1 cellular context compared by ENCODE assay signal in genomic region chr12:102735104-102735503, GRCh38.
TF ChIP-seq lines count a peak whose summit lies in the region.

No MANE protein-coding gene starts in this region.

TF ChIP-seq in GM12878, 131 proteins besides CTCF, POLR2A, EP300 and RAD21 (continued from another document and continues in another):
- TF ChIP-seq, protein P1, sequence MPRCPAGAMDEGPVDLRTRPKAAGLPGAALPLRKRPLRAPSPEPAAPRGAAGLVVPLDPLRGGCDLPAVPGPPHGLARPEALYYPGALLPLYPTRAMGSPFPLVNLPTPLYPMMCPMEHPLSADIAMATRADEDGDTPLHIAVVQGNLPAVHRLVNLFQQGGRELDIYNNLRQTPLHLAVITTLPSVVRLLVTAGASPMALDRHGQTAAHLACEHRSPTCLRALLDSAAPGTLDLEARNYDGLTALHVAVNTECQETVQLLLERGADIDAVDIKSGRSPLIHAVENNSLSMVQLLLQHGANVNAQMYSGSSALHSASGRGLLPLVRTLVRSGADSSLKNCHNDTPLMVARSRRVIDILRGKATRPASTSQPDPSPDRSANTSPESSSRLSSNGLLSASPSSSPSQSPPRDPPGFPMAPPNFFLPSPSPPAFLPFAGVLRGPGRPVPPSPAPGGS (IDR thresholded peaks at IDR 0.05; ENCODE audit: borderline replicate concordance, insufficient read depth, low read depth, low read length, poor library complexity, severe bottlenecking) = no peak
- no peak; the same call in none of the 2 replicates for TF ChIP-seq JUNB (IDR thresholded peaks at IDR 0.05)
- TF ChIP-seq HDAC6 (IDR thresholded peaks at IDR 0.05; ENCODE audit: unreplicated experiment) = no peak
- TF ChIP-seq ATF7 (IDR thresholded peaks at IDR 0.05; ENCODE audit: low read depth) = no peak
- no peak for TF ChIP-seq HDAC2 (IDR thresholded peaks at IDR 0.05)
- TF ChIP-seq SIN3A (IDR thresholded peaks at IDR 0.05; ENCODE audit: low read depth, low read length) = no peak
- TF ChIP-seq MAX (IDR thresholded peaks at IDR 0.05; ENCODE audit: low read depth, low read length) = no peak
- TF ChIP-seq EED (IDR thresholded peaks at IDR 0.05; ENCODE audit: low read depth) = 0 out of 2 replicates have a peak, but pooled peaks have one; percentile 29
- TF ChIP-seq EGR1 (IDR thresholded peaks at IDR 0.05; ENCODE audit: borderline replicate concordance in 1 of 2, low read depth in 2 of 2, low read length in 2 of 2) = no peak
- TF ChIP-seq ZNF592 (IDR thresholded peaks at IDR 0.05) = no peak
- TF ChIP-seq PBX3 (IDR thresholded peaks at IDR 0.05; ENCODE audit: insufficient replicate concordance, low read depth, low read length) = no peak
- TF ChIP-seq, protein P2, sequence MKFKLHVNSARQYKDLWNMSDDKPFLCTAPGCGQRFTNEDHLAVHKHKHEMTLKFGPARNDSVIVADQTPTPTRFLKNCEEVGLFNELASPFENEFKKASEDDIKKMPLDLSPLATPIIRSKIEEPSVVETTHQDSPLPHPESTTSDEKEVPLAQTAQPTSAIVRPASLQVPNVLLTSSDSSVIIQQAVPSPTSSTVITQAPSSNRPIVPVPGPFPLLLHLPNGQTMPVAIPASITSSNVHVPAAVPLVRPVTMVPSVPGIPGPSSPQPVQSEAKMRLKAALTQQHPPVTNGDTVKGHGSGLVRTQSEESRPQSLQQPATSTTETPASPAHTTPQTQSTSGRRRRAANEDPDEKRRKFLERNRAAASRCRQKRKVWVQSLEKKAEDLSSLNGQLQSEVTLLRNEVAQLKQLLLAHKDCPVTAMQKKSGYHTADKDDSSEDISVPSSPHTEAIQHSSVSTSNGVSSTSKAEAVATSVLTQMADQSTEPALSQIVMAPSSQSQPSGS (IDR thresholded peaks at IDR 0.05; ENCODE audit: low read length) = no peak
- no peak for TF ChIP-seq SIX5 (IDR thresholded peaks at IDR 0.05; ENCODE audit: low read depth, low read length, severe bottlenecking)
- no peak for TF ChIP-seq EZH2 (IDR thresholded peaks at IDR 0.05; ENCODE audit: borderline replicate concordance, control insufficient read depth, low read depth, low read length)
- TF ChIP-seq BCL11A (IDR thresholded peaks at IDR 0.05; ENCODE audit: low read depth, low read length) = no peak
- TF ChIP-seq SKIL (IDR thresholded peaks at IDR 0.05; ENCODE audit: low read depth, poor library complexity, severe bottlenecking) = peak; percentile 71
- TF ChIP-seq IKZF2 (IDR thresholded peaks at IDR 0.05) = peak; percentile 73 to 82; a peak in 3 of 4 replicates
- TF ChIP-seq, protein P3, sequence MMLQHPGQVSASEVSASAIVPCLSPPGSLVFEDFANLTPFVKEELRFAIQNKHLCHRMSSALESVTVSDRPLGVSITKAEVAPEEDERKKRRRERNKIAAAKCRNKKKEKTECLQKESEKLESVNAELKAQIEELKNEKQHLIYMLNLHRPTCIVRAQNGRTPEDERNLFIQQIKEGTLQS (IDR thresholded peaks at IDR 0.05; ENCODE audit: borderline replicate concordance, extremely low read depth, low read depth, low read length) = no peak
- TF ChIP-seq CREB1 (IDR thresholded peaks at IDR 0.05; ENCODE audit: low read depth) = no peak
- TF ChIP-seq, protein P4, sequence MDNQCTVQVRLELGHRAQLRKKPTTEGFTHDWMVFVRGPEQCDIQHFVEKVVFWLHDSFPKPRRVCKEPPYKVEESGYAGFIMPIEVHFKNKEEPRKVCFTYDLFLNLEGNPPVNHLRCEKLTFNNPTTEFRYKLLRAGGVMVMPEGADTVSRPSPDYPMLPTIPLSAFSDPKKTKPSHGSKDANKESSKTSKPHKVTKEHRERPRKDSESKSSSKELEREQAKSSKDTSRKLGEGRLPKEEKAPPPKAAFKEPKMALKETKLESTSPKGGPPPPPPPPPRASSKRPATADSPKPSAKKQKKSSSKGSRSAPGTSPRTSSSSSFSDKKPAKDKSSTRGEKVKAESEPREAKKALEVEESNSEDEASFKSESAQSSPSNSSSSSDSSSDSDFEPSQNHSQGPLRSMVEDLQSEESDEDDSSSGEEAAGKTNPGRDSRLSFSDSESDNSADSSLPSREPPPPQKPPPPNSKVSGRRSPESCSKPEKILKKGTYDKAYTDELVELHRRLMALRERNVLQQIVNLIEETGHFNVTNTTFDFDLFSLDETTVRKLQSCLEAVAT (IDR thresholded peaks at IDR 0.05) = peak; percentile 72
- TF ChIP-seq MXI1 (IDR thresholded peaks at IDR 0.05; ENCODE audit: low read depth, low read length) = no peak
- no peak for TF ChIP-seq ZSCAN29 (IDR thresholded peaks at IDR 0.05)
- TF ChIP-seq WRNIP1 (IDR thresholded peaks at IDR 0.05; ENCODE audit: borderline replicate concordance, low read depth, low read length) = no peak
- peak; percentile 62; the same call in 1 of the 2 replicates for TF ChIP-seq BACH1 (IDR thresholded peaks at IDR 0.05; ENCODE audit: borderline replicate concordance)
- no peak for TF ChIP-seq TCF7 (IDR thresholded peaks at IDR 0.05; ENCODE audit: borderline replicate concordance)
- TF ChIP-seq RELA (IDR thresholded peaks at IDR 0.05; ENCODE audit: borderline replicate concordance, partially characterized antibody) = no peak
- TF ChIP-seq FOXK2 (IDR thresholded peaks at IDR 0.05) = no peak
- TF ChIP-seq, protein P5, sequence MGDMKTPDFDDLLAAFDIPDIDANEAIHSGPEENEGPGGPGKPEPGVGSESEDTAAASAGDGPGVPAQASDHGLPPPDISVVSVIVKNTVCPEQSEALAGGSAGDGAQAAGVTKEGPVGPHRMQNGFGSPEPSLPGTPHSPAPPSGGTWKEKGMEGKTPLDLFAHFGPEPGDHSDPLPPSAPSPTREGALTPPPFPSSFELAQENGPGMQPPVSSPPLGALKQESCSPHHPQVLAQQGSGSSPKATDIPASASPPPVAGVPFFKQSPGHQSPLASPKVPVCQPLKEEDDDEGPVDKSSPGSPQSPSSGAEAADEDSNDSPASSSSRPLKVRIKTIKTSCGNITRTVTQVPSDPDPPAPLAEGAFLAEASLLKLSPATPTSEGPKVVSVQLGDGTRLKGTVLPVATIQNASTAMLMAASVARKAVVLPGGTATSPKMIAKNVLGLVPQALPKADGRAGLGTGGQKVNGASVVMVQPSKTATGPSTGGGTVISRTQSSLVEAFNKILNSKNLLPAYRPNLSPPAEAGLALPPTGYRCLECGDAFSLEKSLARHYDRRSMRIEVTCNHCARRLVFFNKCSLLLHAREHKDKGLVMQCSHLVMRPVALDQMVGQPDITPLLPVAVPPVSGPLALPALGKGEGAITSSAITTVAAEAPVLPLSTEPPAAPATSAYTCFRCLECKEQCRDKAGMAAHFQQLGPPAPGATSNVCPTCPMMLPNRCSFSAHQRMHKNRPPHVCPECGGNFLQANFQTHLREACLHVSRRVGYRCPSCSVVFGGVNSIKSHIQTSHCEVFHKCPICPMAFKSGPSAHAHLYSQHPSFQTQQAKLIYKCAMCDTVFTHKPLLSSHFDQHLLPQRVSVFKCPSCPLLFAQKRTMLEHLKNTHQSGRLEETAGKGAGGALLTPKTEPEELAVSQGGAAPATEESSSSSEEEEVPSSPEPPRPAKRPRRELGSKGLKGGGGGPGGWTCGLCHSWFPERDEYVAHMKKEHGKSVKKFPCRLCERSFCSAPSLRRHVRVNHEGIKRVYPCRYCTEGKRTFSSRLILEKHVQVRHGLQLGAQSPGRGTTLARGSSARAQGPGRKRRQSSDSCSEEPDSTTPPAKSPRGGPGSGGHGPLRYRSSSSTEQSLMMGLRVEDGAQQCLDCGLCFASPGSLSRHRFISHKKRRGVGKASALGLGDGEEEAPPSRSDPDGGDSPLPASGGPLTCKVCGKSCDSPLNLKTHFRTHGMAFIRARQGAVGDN (IDR thresholded peaks at IDR 0.05) = peak; percentile 80
- TF ChIP-seq NRF1 (conservative IDR thresholded peaks at IDR 0.05; ENCODE audit: low read depth, low read length) = no peak
- peak; percentile 68 for TF ChIP-seq MTA2 (IDR thresholded peaks at IDR 0.05; ENCODE audit: low read depth)
- TF ChIP-seq ZNF384 (IDR thresholded peaks at IDR 0.05; ENCODE audit: borderline replicate concordance, low read depth, low read length) = no peak
- no peak for TF ChIP-seq FOXM1 (IDR thresholded peaks at IDR 0.05; ENCODE audit: low read depth, low read length)
- TF ChIP-seq ZNF207 (IDR thresholded peaks at IDR 0.05; ENCODE audit: borderline replicate concordance) = no peak
- TF ChIP-seq CREM (IDR thresholded peaks at IDR 0.05; ENCODE audit: low read depth) = no peak
- TF ChIP-seq BRCA1 (IDR thresholded peaks at IDR 0.05; ENCODE audit: low read depth, low read length) = no peak
- TF ChIP-seq NFXL1 (IDR thresholded peaks at IDR 0.05; ENCODE audit: borderline replicate concordance) = no peak
- TF ChIP-seq RBBP5 (conservative IDR thresholded peaks at IDR 0.05) = no peak
- TF ChIP-seq PML (IDR thresholded peaks at IDR 0.05; ENCODE audit: low read length) = 0 out of 2 replicates have a peak, but pooled peaks have one; percentile 18
- TF ChIP-seq ETV6 (conservative IDR thresholded peaks at IDR 0.05 in 1 of 2, IDR thresholded peaks at IDR 0.05 in 1 of 2; ENCODE audit: borderline replicate concordance in 1 of 2, low read depth in 1 of 2) = no peak
- no peak for TF ChIP-seq KDM1A (IDR thresholded peaks at IDR 0.05; ENCODE audit: borderline replicate concordance)
- no peak for TF ChIP-seq ZBED1 (IDR thresholded peaks at IDR 0.05; ENCODE audit: borderline replicate concordance)
- TF ChIP-seq E2F4 (IDR thresholded peaks at IDR 0.05; ENCODE audit: low read depth, low read length) = no peak
- TF ChIP-seq RAD51 (IDR thresholded peaks at IDR 0.05) = no peak
- TF ChIP-seq MYB (IDR thresholded peaks at IDR 0.05; ENCODE audit: borderline replicate concordance, low read depth, low read length) = no peak
- no peak for TF ChIP-seq TCF12 (IDR thresholded peaks at IDR 0.05; ENCODE audit: low read depth, low read length)
- TF ChIP-seq GATAD2B (conservative IDR thresholded peaks at IDR 0.05; ENCODE audit: low read depth) = 0 out of 2 replicates have a peak, but pooled peaks have one; percentile 34
- no peak; the same call in 1 of the 2 replicates for TF ChIP-seq NFIC (IDR thresholded peaks at IDR 0.05; ENCODE audit: low read depth, low read length)
- TF ChIP-seq ZNF274 (IDR thresholded peaks at IDR 0.05; ENCODE audit: insufficient read depth, insufficient read length) = no peak
- no peak for TF ChIP-seq SUZ12 (IDR thresholded peaks at IDR 0.05; ENCODE audit: unreplicated experiment)
- TF ChIP-seq IRF4 (IDR thresholded peaks at IDR 0.05; ENCODE audit: low read depth, low read length) = 0 out of 2 replicates have a peak, but pooled peaks have one; percentile 7
- 0 out of 2 replicates have a peak, but pooled peaks have one; percentile 26 for TF ChIP-seq JUND (IDR thresholded peaks at IDR 0.05; ENCODE audit: low read depth, low read length)
